ENCODE assay signal across 12 cellular contexts in the genomic region with DNA sequence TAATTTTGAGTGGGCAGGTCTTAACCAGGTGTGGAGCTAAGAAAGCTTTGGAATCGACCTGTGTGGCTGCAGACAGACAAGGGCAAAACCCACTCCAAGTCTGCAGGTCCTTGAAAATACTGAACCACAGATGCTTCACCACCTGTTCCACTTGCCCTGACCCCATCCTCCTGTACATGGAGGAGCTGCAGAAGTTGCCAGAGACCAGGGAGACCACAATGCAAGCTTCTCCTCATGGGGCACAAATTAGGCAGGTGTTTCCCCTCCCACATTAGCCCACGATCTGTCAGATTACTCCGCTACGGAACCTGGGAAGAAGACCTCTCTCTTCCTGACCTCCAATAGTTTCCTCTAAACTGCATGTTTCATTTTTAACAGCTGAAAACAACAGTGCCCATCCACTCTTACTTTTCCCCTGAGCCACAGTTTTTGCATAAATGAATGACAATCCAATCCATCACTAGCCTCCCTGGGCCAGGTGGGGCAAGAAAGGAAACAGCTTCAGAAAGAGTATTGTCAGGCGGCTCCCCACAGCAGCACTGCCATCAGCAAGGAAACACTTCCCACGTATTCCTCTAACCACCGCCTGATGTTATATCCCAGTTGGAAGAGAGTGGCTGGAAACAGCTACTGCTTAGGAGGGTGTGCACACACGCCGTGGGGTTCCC.
DNase-seq lines count a peak whose midpoint lies in the region; ATAC-seq, FAIRE-seq and TF ChIP-seq lines count a peak whose summit lies in the region.
"Had no signal": no experiment of that assay in that cellular context is flagged by ENCODE, and none has a peak within 500 bp of the region (broad histone marks: within the 10 kb centered on the region; RNA-seq: fewer than 3 reads in every experiment).

No MANE protein-coding gene starts in this region.

- H3K79me2 ChIP-seq in hepatocyte (no peaks in the 10 kb centered on the region), smooth muscle cell (ENCODE audit: low read depth) (no peaks in the 10 kb centered on the region)

- no peak overlapping the region for H3K9ac ChIP-seq in smooth muscle cell (ENCODE audit: low read depth)

- peak overlapping the region; percentile 60 for H3K4me2 ChIP-seq in hepatocyte
- no peak overlapping the region for H3K4me2 ChIP-seq in smooth muscle cell

- WGBS in hepatocyte (ENCODE audit: low lambda C conversion rate, missing lambda C conversion rate) = 79% methylated on average over 9 of the region's 9 CpGs
- WGBS in smooth muscle cell (ENCODE audit: low lambda C conversion rate) = 80% methylated on average over 9 of the region's 9 CpGs

- TF ChIP-seq CTCF in hepatocyte (IDR thresholded peaks at IDR 0.05; ENCODE audit: poor library complexity) (no peak), smooth muscle cell (IDR thresholded peaks at IDR 0.05; ENCODE audit: borderline replicate concordance, insufficient read depth, poor library complexity, severe bottlenecking) (no peak)

- H3K27me3 ChIP-seq in hepatocyte (no peaks in the 10 kb centered on the region), smooth muscle cell (ENCODE audit: low read depth) (no peaks in the 10 kb centered on the region)

- DNase-seq in DMS 273 (lab: John Stamatoyannopoulos, UW; ENCODE audit: unreplicated experiment) (peak; percentile 70), DMS 273 treated with DMSO at 0.1 percent for 48 hours (lab: John Stamatoyannopoulos, UW) (no peak), hepatocyte (ENCODE audit: low spot score) (no peak), smooth muscle cell (lab: John Stamatoyannopoulos, UW; ENCODE audit: unreplicated experiment) (no peak), HTR-8/SVneo (ENCODE audit: insufficient read length, low spot score) (no peak), NCI-H2029 treated with DMSO at 0.1 percent for 48 hours (lab: John Stamatoyannopoulos, UW) (no peak)
- DNase-seq: caudate nucleus; GM23248; stimulated activated CD4-positive, alpha-beta T cell treated with anti-CD3 and anti-CD28 coated beads, Interleukin-15, amount 100 ng/mL, for 24 hours; stimulated activated naive CD4-positive, alpha-beta T cell treated with Interleukin-2 at 50 U/mL for 16 hours had no signal

- peak; percentile 7; the same call in 2 of the 3 replicates for ATAC-seq in SK-N-SH treated with all-trans-retinoic acid at 6 μM for 48 hours
- no peak for ATAC-seq in GM19452 (IDR thresholded peaks at IDR 0.05; ENCODE audit: unreplicated experiment)

- H3K36me3 ChIP-seq in hepatocyte (replicated peaks; ENCODE audit: insufficient read depth, low read depth) (no peaks in the 10 kb centered on the region), smooth muscle cell (ENCODE audit: low read depth) (no peaks in the 10 kb centered on the region)

- no peak overlapping the region for H2AFZ ChIP-seq in hepatocyte
- H2AFZ ChIP-seq in smooth muscle cell (ENCODE audit: low read depth) = peak overlapping the region; percentile 49

- H3K9me3 ChIP-seq in hepatocyte (ENCODE audit: low read depth) = no peaks in the 10 kb centered on the region
- H3K9me3 ChIP-seq in smooth muscle cell (replicated peaks; ENCODE audit: low read depth) = no peaks in the 10 kb centered on the region

- peaks cover 4% of the 10 kb centered on the region for H3F3A ChIP-seq in smooth muscle cell (ENCODE audit: low read depth)

- H4K20me1 ChIP-seq in hepatocyte (ENCODE audit: insufficient read depth, poor library complexity, severe bottlenecking) = no peaks in the 10 kb centered on the region
- H4K20me1 ChIP-seq in smooth muscle cell (ENCODE audit: low read depth) = no peaks in the 10 kb centered on the region

- no peak overlapping the region for H3K4me3 ChIP-seq in hepatocyte
- no peak overlapping the region for H3K4me3 ChIP-seq in smooth muscle cell

- H3K9me2 ChIP-seq in hepatocyte (replicated peaks; ENCODE audit: insufficient read depth) = no peaks in the 10 kb centered on the region

- FAIRE-seq in HTR-8/SVneo (lab: Jason Lieb, UNC) = no peak

- H3K4me1 ChIP-seq in hepatocyte (ENCODE audit: insufficient read depth) = peaks cover 6% of the 10 kb centered on the region
- peaks cover 21% of the 10 kb centered on the region for H3K4me1 ChIP-seq in smooth muscle cell (ENCODE audit: low read depth)

- peak overlapping the region; percentile 16 for H3K27ac ChIP-seq in hepatocyte
- no peak overlapping the region for H3K27ac ChIP-seq in smooth muscle cell (ENCODE audit: low read depth)

TF ChIP-seq in SK-N-SH treated with all-trans-retinoic acid at 6 μM for 48 hours, 23 proteins besides CTCF, POLR2A, EP300 and RAD21:
- TF ChIP-seq, protein P1, sequence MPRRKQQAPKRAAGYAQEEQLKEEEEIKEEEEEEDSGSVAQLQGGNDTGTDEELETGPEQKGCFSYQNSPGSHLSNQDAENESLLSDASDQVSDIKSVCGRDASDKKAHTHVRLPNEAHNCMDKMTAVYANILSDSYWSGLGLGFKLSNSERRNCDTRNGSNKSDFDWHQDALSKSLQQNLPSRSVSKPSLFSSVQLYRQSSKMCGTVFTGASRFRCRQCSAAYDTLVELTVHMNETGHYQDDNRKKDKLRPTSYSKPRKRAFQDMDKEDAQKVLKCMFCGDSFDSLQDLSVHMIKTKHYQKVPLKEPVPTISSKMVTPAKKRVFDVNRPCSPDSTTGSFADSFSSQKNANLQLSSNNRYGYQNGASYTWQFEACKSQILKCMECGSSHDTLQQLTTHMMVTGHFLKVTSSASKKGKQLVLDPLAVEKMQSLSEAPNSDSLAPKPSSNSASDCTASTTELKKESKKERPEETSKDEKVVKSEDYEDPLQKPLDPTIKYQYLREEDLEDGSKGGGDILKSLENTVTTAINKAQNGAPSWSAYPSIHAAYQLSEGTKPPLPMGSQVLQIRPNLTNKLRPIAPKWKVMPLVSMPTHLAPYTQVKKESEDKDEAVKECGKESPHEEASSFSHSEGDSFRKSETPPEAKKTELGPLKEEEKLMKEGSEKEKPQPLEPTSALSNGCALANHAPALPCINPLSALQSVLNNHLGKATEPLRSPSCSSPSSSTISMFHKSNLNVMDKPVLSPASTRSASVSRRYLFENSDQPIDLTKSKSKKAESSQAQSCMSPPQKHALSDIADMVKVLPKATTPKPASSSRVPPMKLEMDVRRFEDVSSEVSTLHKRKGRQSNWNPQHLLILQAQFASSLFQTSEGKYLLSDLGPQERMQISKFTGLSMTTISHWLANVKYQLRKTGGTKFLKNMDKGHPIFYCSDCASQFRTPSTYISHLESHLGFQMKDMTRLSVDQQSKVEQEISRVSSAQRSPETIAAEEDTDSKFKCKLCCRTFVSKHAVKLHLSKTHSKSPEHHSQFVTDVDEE (CRISPR knock-in tag; IDR thresholded peaks at IDR 0.05) = no peak
- no peak for TF ChIP-seq ZNF8 (CRISPR knock-in tag; IDR thresholded peaks at IDR 0.05)
- TF ChIP-seq SNAI2 (CRISPR knock-in tag; IDR thresholded peaks at IDR 0.05) = no peak
